In genomic region chr7:2710901-2711551, GRCh38 we compare ENCODE assay signal across 1 cellular context.
TF ChIP-seq lines count a peak whose summit lies in the region.

No MANE protein-coding gene starts in this region.

TF ChIP-seq in K562, 482 proteins besides CTCF, POLR2A, EP300 and RAD21:
- TF ChIP-seq, protein P1, sequence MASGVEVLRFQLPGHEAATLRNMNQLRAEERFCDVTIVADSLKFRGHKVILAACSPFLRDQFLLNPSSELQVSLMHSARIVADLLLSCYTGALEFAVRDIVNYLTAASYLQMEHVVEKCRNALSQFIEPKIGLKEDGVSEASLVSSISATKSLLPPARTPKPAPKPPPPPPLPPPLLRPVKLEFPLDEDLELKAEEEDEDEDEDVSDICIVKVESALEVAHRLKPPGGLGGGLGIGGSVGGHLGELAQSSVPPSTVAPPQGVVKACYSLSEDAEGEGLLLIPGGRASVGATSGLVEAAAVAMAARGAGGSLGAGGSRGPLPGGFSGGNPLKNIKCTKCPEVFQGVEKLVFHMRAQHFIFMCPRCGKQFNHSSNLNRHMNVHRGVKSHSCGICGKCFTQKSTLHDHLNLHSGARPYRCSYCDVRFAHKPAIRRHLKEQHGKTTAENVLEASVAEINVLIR (CRISPR knock-in tag; IDR thresholded peaks at IDR 0.05), result no peak
- TF ChIP-seq, protein P2, sequence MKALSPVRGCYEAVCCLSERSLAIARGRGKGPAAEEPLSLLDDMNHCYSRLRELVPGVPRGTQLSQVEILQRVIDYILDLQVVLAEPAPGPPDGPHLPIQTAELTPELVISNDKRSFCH (CRISPR knock-in tag; IDR thresholded peaks at IDR 0.05), result no peak
- TF ChIP-seq, protein P2 (tag; IDR thresholded peaks at IDR 0.05), result peak; percentile 59; the same call in 1 of the 2 replicates
- TF ChIP-seq HDAC8 (tag; IDR thresholded peaks at IDR 0.05) (no peak), RNF219 (CRISPR knock-in tag; IDR thresholded peaks at IDR 0.05) (no peak), CEBPB (tag; IDR thresholded peaks at IDR 0.05) (0 out of 2 replicates have a peak, but pooled peaks have one; percentile 15), COPS2 (conservative IDR thresholded peaks at IDR 0.05) (no peak), RBBP5 (IDR thresholded peaks at IDR 0.05; ENCODE audit: borderline replicate concordance, insufficient read depth, low read length, poor library complexity, severe bottlenecking) (no peak), KAT8 (IDR thresholded peaks at IDR 0.05; ENCODE audit: low read depth) (no peak), ZNF778 (CRISPR knock-in tag; IDR thresholded peaks at IDR 0.05) (no peak), ZNF785 (CRISPR knock-in tag; IDR thresholded peaks at IDR 0.05) (no peak), U2AF1 (optimal IDR thresholded peaks at IDR 0.05; ENCODE audit: low read depth, low read length) (no peak), CSDE1 (IDR thresholded peaks at IDR 0.05) (no peak), ARNT (IDR thresholded peaks at IDR 0.05) (no peak), KLF1 (tag; IDR thresholded peaks at IDR 0.05) (no peak), GATAD2A (IDR thresholded peaks at IDR 0.05) (no peak), BACH1 (tag; IDR thresholded peaks at IDR 0.05) (no peak), ELF2 (CRISPR knock-in tag; IDR thresholded peaks at IDR 0.05) (no peak), ETV1 (tag; conservative IDR thresholded peaks at IDR 0.05; ENCODE audit: low read depth) (0 out of 2 replicates have a peak, but pooled peaks have one; percentile 27), ZNF644 (tag; IDR thresholded peaks at IDR 0.05; ENCODE audit: low read depth) (no peak), TEAD1 (CRISPR knock-in tag; IDR thresholded peaks at IDR 0.05) (no peak), POLR2H (tag; IDR thresholded peaks at IDR 0.05; ENCODE audit: low read depth) (no peak), FOXK2 (conservative IDR thresholded peaks at IDR 0.05 in 1 of 2, IDR thresholded peaks at IDR 0.05 in 1 of 2; ENCODE audit: low read depth in 2 of 2) (0 out of 4 replicates have a peak, but pooled peaks of 1 of the 2 experiments have one; percentile 13), XRCC4 (IDR thresholded peaks at IDR 0.05; ENCODE audit: extremely low read depth, insufficient read depth, insufficient read length) (no peak), ZC3H4 (CRISPR knock-in tag; IDR thresholded peaks at IDR 0.05; ENCODE audit: borderline replicate concordance) (no peak), MEIS2 (IDR thresholded peaks at IDR 0.05; ENCODE audit: partially characterized antibody) (peak; percentile 31), SMAD2 (IDR thresholded peaks at IDR 0.05; ENCODE audit: low read depth, low read length) (no peak)
- TF ChIP-seq, protein P3, sequence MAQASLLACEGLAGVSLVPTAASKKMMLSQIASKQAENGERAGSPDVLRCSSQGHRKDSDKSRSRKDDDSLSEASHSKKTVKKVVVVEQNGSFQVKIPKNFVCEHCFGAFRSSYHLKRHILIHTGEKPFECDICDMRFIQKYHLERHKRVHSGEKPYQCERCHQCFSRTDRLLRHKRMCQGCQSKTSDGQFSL (CRISPR knock-in tag; IDR thresholded peaks at IDR 0.05), result 0 out of 2 replicates have a peak, but pooled peaks have one; percentile 14
- TF ChIP-seq, protein P3 (tag; IDR thresholded peaks at IDR 0.05), result no peak
